In genomic region chr9:135815433-135816178, GRCh38 we compare ENCODE assay signal across 23 cellular contexts.
DNase-seq lines count a peak whose midpoint lies in the region; ATAC-seq and TF ChIP-seq lines count a peak whose summit lies in the region.
"Had no signal": no experiment of that assay in that cellular context is flagged by ENCODE, and none has a peak within 500 bp of the region (broad histone marks: within the 10 kb centered on the region; RNA-seq: fewer than 3 reads in every experiment).

No MANE protein-coding gene starts in this region.

- CTCF ChIA-PET in A673 (lab: Charles Lee) = no interaction called here

- intact Hi-C loops in A673 (cut with micrococcal nuclease; ENCODE audit: unreplicated experiment) = no loop called here
- intact Hi-C loops in sciatic nerve (cut with DNase I) = no loop called here

- no peak for TF ChIP-seq CTCF in A673 (conservative IDR thresholded peaks at IDR 0.05; ENCODE audit: low read depth, low read length)
- TF ChIP-seq CTCF in nephron progenitor cell (IDR thresholded peaks at IDR 0.05) = no peak
- no peak for TF ChIP-seq CTCF in coronary artery (IDR thresholded peaks at IDR 0.05)

- DNase-seq in A673 (ENCODE audit: low spot score) = peak; percentile 58
- DNase-seq in NCI-H2107 treated with DMSO at 0.1 percent for 48 hours (lab: John Stamatoyannopoulos, UW; ENCODE audit: unreplicated experiment) = peak; percentile 68
- DNase-seq in nephron progenitor cell = no peak
- no peak for DNase-seq in inferior parietal cortex (ENCODE audit: extremely low spot score)
- no peak for DNase-seq in sciatic nerve (ENCODE audit: low spot score)
- DNase-seq in coronary artery (ENCODE audit: low spot score) = no peak
- DNase-seq: activated CD4-positive, alpha-beta T cell treated with anti-CD3 and anti-CD28 coated beads, Interleukin-2, amount 50 U/mL, for 1 hour; activated T-cell treated with anti-CD3 and anti-CD28 coated beads, Interleukin-2, amount 50 U/mL, for 1 hour; body of pancreas; colonic mucosa; DMS153; GDM1; left lung; NCI-H1105 treated with DMSO at 0.1 percent for 48 hours; NCI-H82; SIG-M5; T-helper 1 cell had no signal

- no peaks in the 10 kb centered on the region for H3K9me3 ChIP-seq in A673 (ENCODE audit: low read depth, low read length, poor library complexity, severe bottlenecking)
- H3K9me3 ChIP-seq: body of pancreas, colonic mucosa, left lung, vagina had no signal

- peaks cover 5% of the 10 kb centered on the region for H3K4me1 Mint-ChIP-seq in activated T-helper 17 cell treated with anti-CD3 and anti-CD28 coated beads, Interleukin-2, amount 50 U/mL, for 72 hours
- peaks cover 18% of the 10 kb centered on the region for H3K4me1 Mint-ChIP-seq in nephron progenitor cell
- H3K4me1 Mint-ChIP-seq: CD14-positive monocyte had no signal

- ATAC-seq in activated T-helper 17 cell treated with anti-CD3 and anti-CD28 coated beads, Interleukin-2, amount 50 U/mL, for 72 hours (replicated peaks) = peak; percentile 86
- ATAC-seq in HG03045 (IDR thresholded peaks at IDR 0.05; ENCODE audit: unreplicated experiment) = no peak
- no peak for ATAC-seq in sciatic nerve
- ATAC-seq: body of pancreas, left lung had no signal

- no peak overlapping the region for H3K4me3 ChIP-seq in A673 (ENCODE audit: low read depth, low read length, poor library complexity, severe bottlenecking)
- H3K4me3 ChIP-seq in coronary artery = no peak overlapping the region
- H3K4me3 ChIP-seq: body of pancreas, colonic mucosa, left lung, vagina had no signal

- no peaks in the 10 kb centered on the region for H3K27me3 ChIP-seq in A673 (replicated peaks; ENCODE audit: insufficient read depth, low read depth, low read length, poor library complexity)
- H3K27me3 ChIP-seq: body of pancreas, colonic mucosa, left lung, vagina had no signal

- no TSS peak for BruUV-seq in A673 (replicated peaks; lab: Mats Ljungman, UMichigan)

- peaks cover 99% of the 10 kb centered on the region for H3K36me3 Mint-ChIP-seq in activated T-helper 17 cell treated with anti-CD3 and anti-CD28 coated beads, Interleukin-2, amount 50 U/mL, for 72 hours (ENCODE audit: low read depth)
- H3K36me3 Mint-ChIP-seq in nephron progenitor cell (ENCODE audit: low read depth) = peaks cover 78% of the 10 kb centered on the region

- peaks cover 76% of the 10 kb centered on the region for H3K36me3 ChIP-seq in A673 (ENCODE audit: insufficient read depth, low read length, poor library complexity, severe bottlenecking)
- H3K36me3 ChIP-seq: colonic mucosa had no signal

- POLR2A ChIA-PET in A673 (lab: Charles Lee; ENCODE audit: low non-redundant PET) = no interaction called here

- H3K27me3 Mint-ChIP-seq in activated T-helper 17 cell treated with anti-CD3 and anti-CD28 coated beads, Interleukin-2, amount 50 U/mL, for 72 hours = no peaks in the 10 kb centered on the region
- no peaks in the 10 kb centered on the region for H3K27me3 Mint-ChIP-seq in nephron progenitor cell (ENCODE audit: low read depth, poor library complexity)

- no peaks in the 10 kb centered on the region for H3K9me3 Mint-ChIP-seq in activated T-helper 17 cell treated with anti-CD3 and anti-CD28 coated beads, Interleukin-2, amount 50 U/mL, for 72 hours
- H3K9me3 Mint-ChIP-seq in nephron progenitor cell = peaks cover 4% of the 10 kb centered on the region
- H3K9me3 Mint-ChIP-seq: activated naive CD4-positive, alpha-beta T cell treated with anti-CD3 and anti-CD28 coated beads, Interleukin-2, amount 50 U/mL, for 72 hours had no signal

- peaks cover 4% of the 10 kb centered on the region for H3K4me1 ChIP-seq in A673 (ENCODE audit: insufficient read depth, low read length, poor library complexity, severe bottlenecking)
- H3K4me1 ChIP-seq: body of pancreas, colonic mucosa, left lung, vagina had no signal

- peak overlapping the region; percentile 7 for H3K27ac ChIP-seq in A673 (ENCODE audit: low read depth, low read length, poor library complexity, severe bottlenecking)
- no peak overlapping the region for H3K27ac ChIP-seq in coronary artery
- H3K27ac ChIP-seq: body of pancreas, colonic mucosa, HL-60, left lung, vagina had no signal

- peak overlapping the region; percentile 13 for H3K4me3 Mint-ChIP-seq in activated T-helper 17 cell treated with anti-CD3 and anti-CD28 coated beads, Interleukin-2, amount 50 U/mL, for 72 hours
- no peak overlapping the region for H3K4me3 Mint-ChIP-seq in nephron progenitor cell
- H3K4me3 Mint-ChIP-seq: CD14-positive monocyte had no signal

- no peak overlapping the region for H3K27ac Mint-ChIP-seq in activated T-helper 17 cell treated with anti-CD3 and anti-CD28 coated beads, Interleukin-2, amount 50 U/mL, for 72 hours
- peak overlapping the region; percentile 95 for H3K27ac Mint-ChIP-seq in nephron progenitor cell

Comparison
In these comparisons a context has a peak if more than half of its experiments do, and no peak if none do; other contexts are left out.
1. DNase-seq: peak in A673 (single experiment) and NCI-H2107 treated with DMSO at 0.1 percent for 48 hours (single experiment); none in nephron progenitor cell (single experiment), inferior parietal cortex (single experiment), sciatic nerve (single experiment) and coronary artery (single experiment).